In genomic region chr1:92844439-92844838, GRCh38 we compare ENCODE assay signal across 13 cellular contexts. TPM values are rescaled to one million over a fixed set of nuclear protein-coding genes. Genes with fewer than 3 reads are reported as not detected.
A peak's percentile ranks its signal among the peaks of the same experiment; 100 is the strongest.
DNase-seq lines count a peak whose midpoint lies in the region; ATAC-seq and TF ChIP-seq lines count a peak whose summit lies in the region.
"Had no signal": no experiment of that assay in that cellular context is flagged by ENCODE, and none has a peak within 500 bp of the region (broad histone marks: within the 10 kb centered on the region; RNA-seq: fewer than 3 reads in every experiment).

No MANE protein-coding gene starts in this region.

- no peaks in the 10 kb centered on the region for H3K4me1 ChIP-seq in cardiac muscle cell (ENCODE audit: low read depth)
- peaks cover 0 to 1% of the 10 kb centered on the region in 2 donors for H3K4me1 ChIP-seq in right atrium auricular region
- H3K4me1 ChIP-seq in HEK293 (ENCODE audit: control insufficient read depth, insufficient read depth, low read length) = no peaks in the 10 kb centered on the region

- POLR2A ChIA-PET in HEK293 (lab: Yijun Ruan, JAX) = interaction anchor here (0.7 to 1.2 kb wide), 3 partner anchors 112 to 1378 kb away, joined by 3 to 7 read pairs (median 4); no protein-coding TSS in a partner anchor
- POLR2A ChIA-PET in WTC11 (lab: Charles Lee) = no interaction called here

- peak overlapping the region; percentile 27 for H3K27ac ChIP-seq in cardiac muscle cell
- no peak overlapping the region for H3K27ac ChIP-seq in right atrium auricular region
- H3K27ac ChIP-seq in HEK293 (ENCODE audit: extremely low read depth, low read depth, low read length) = no peak overlapping the region
- H3K27ac ChIP-seq: A549 had no signal

- no peak overlapping the region for H3K4me3 ChIP-seq in cardiac muscle cell
- H3K4me3 ChIP-seq in right atrium auricular region = no peak overlapping the region
- no peak overlapping the region for H3K4me3 ChIP-seq in HEK293 (ENCODE audit: low read depth, low read length)
- H3K4me3 ChIP-seq: A549 had no signal

- ATAC-seq in WTC11 (no peak), memory B cell (ENCODE audit: low read depth) (no peak)

- H3K27ac Mint-ChIP-seq in WTC11 (no peak overlapping the region), memory B cell (peak overlapping the region; percentile 46)

- TF ChIP-seq CTCF in cardiac muscle cell (IDR thresholded peaks at IDR 0.05; ENCODE audit: low read depth, low read length) = no peak
- TF ChIP-seq CTCF in right atrium auricular region (IDR thresholded peaks at IDR 0.05) = no peak
- TF ChIP-seq CTCF in HEK293 (tag by site-specific recombination; IDR thresholded peaks at IDR 0.05) = no peak
- no peak for TF ChIP-seq CTCF in WTC11 (IDR thresholded peaks at IDR 0.05)

- CTCF ChIA-PET in HEK293 (lab: Yijun Ruan, JAX) (no interaction called here), WTC11 (lab: Charles Lee) (no interaction called here)

- H3K36me3 ChIP-seq in cardiac muscle cell = peaks cover 49% of the 10 kb centered on the region
- H3K36me3 ChIP-seq in right atrium auricular region = peaks cover 51% of the 10 kb centered on the region
- peaks cover 37 to 51% of the 10 kb centered on the region in 2 experiments for H3K36me3 ChIP-seq in HEK293 (ENCODE audit: control insufficient read depth in 2 of 2, insufficient read depth in 1 of 2, low read length in 2 of 2)

- H3K27me3 ChIP-seq in cardiac muscle cell = no peaks in the 10 kb centered on the region
- H3K27me3 ChIP-seq in right atrium auricular region = no peaks in the 10 kb centered on the region

- H3K4me3 Mint-ChIP-seq in WTC11 (no peak overlapping the region), memory B cell (no peak overlapping the region)
- H3K4me3 Mint-ChIP-seq: CD14-positive monocyte, IgD-negative memory B cell had no signal

- H3K9me3 ChIP-seq in cardiac muscle cell (ENCODE audit: low read depth) = no peaks in the 10 kb centered on the region
- no peaks in the 10 kb centered on the region for H3K9me3 ChIP-seq in right atrium auricular region
- no peaks in the 10 kb centered on the region for H3K9me3 ChIP-seq in HEK293 (ENCODE audit: control insufficient read depth, insufficient read depth, low read depth, low read length)
- H3K9me3 ChIP-seq: A549 had no signal

- DNase-seq in cardiac muscle cell (ENCODE audit: low read depth in 1 of 2, low spot score in 1 of 2) = no peak
- no peak for DNase-seq in right atrium auricular region (ENCODE audit: low spot score)
- DNase-seq in WTC11 (ENCODE audit: low spot score) = no peak
- DNase-seq in memory B cell (ENCODE audit: low spot score in 2 of 2) = no peak
- DNase-seq in H4 (ENCODE audit: low spot score) = no peak
- no peak for DNase-seq in stimulated activated CD8-positive, alpha-beta memory T cell treated with anti-CD3 and anti-CD28 coated beads, Interleukin-4, amount 100 ng/mL, for 48 hours
- DNase-seq: DMS53, GF-D8, HCEC 1CT had no signal

- H3K4me1 Mint-ChIP-seq in WTC11 (no peaks in the 10 kb centered on the region), memory B cell (peaks cover 2% of the 10 kb centered on the region)
- H3K4me1 Mint-ChIP-seq: CD14-positive monocyte had no signal

- peaks cover 44% of the 10 kb centered on the region for H3K36me3 Mint-ChIP-seq in WTC11
- H3K36me3 Mint-ChIP-seq in memory B cell = peaks cover 28% of the 10 kb centered on the region

- H3K9me3 Mint-ChIP-seq in WTC11 (no peaks in the 10 kb centered on the region), memory B cell (no peaks in the 10 kb centered on the region)
- H3K9me3 Mint-ChIP-seq: IgD-negative memory B cell had no signal

- H3K27me3 Mint-ChIP-seq in WTC11 (ENCODE audit: low read depth) (no peaks in the 10 kb centered on the region), memory B cell (no peaks in the 10 kb centered on the region)
- H3K27me3 Mint-ChIP-seq: IgD-negative memory B cell had no signal

TF ChIP-seq in HEK293, 187 proteins besides CTCF, POLR2A, EP300 and RAD21:
- no peak for TF ChIP-seq ZNF426 (tag by site-specific recombination; IDR thresholded peaks at IDR 0.05)
- 0 out of 2 replicates have a peak, but pooled peaks have one; percentile 18 for TF ChIP-seq ZNF580 (tag by site-specific recombination; IDR thresholded peaks at IDR 0.05)
- peak; percentile 75; the same call in 1 of the 2 replicates for TF ChIP-seq ZNF121 (tag by site-specific recombination; IDR thresholded peaks at IDR 0.05)
- no peak for TF ChIP-seq ZNF544 (tag by site-specific recombination; IDR thresholded peaks at IDR 0.05)
TF ChIP-seq in HEK293: peak in this region for 2.

TF ChIP-seq in WTC11, 78 proteins besides CTCF, POLR2A, EP300 and RAD21:
- TF ChIP-seq GTF2I (CRISPR knock-in tag; conservative IDR thresholded peaks at IDR 0.05) = no peak
- peak; percentile 77; the same call in 1 of the 2 replicates for TF ChIP-seq ZNF121 (CRISPR knock-in tag; IDR thresholded peaks at IDR 0.05)

RNA-seq across cellular contexts. Expression of gene RPL5, which starts 12.6 kb away (rescaled TPM):
- 1,643 and 1,654 TPM in 2 replicates for total RNA-seq in cardiac muscle cell
- 918 and 1,027 TPM in 2 replicates for polyA plus RNA-seq in cardiac muscle cell
- 1,000 to 10,000 TPM in 1 of 2 donors, 100 to 1,000 TPM in 1; 675 to 1,127 TPM for total RNA-seq in right atrium auricular region
- total RNA-seq in WTC11 (2021) = 1,430 to 1,486 TPM (median 1,433 TPM) in 3 replicates
- total RNA-seq in H4 (2014; rRNA removed; shearing (Covaris generic)) = 1,286 and 1,398 TPM in 2 replicates

RNA-seq across cellular contexts. Expression of gene EVI5, which starts 59.5 kb away (rescaled TPM):
- 15.6 and 30.8 TPM in 2 replicates for total RNA-seq in cardiac muscle cell
- 16.3 and 26.2 TPM in 2 replicates for polyA plus RNA-seq in cardiac muscle cell
- 10 to 100 TPM; 26.4 to 41.9 TPM for total RNA-seq in right atrium auricular region
- 11.4 to 15.5 TPM (median 14.3 TPM) in 3 replicates for total RNA-seq in WTC11 (2021)
- 3.6 and 3.9 TPM in 2 replicates for total RNA-seq in H4 (2014; rRNA removed; shearing (Covaris generic))
